In genomic region chr12:69330475-69331473, GRCh38 we compare ENCODE assay signal across 8 cellular contexts. TPM values are rescaled to one million over a fixed set of nuclear protein-coding genes. Genes with fewer than 3 reads are reported as not detected.
DNase-seq lines count a peak whose midpoint lies in the region; ATAC-seq, FAIRE-seq and TF ChIP-seq lines count a peak whose summit lies in the region.

No MANE protein-coding gene starts in this region.

- 1 to 2% methylated on average over 18 of the region's 18 CpGs for WGBS in pancreas, 2 donors
- WGBS in upper lobe of left lung, 2 donors = 5 to 10% methylated on average over 18 of the region's 18 CpGs

- DNase-seq in GM12865 (ENCODE audit: low read depth) = peak; percentile 66
- DNase-seq in NCI-H2227 (lab: John Stamatoyannopoulos, UW; ENCODE audit: unreplicated experiment) = peak; percentile 24
- DNase-seq in activated T-cell treated with anti-CD3 and anti-CD28 coated beads, Interleukin-2, amount 50 U/mL, for 1 hour = peak; percentile 65
- DNase-seq in fibroblast of villous mesenchyme (ENCODE audit: low read depth) = peak; percentile 7
- DNase-seq in pancreas = peak; percentile 62 to 77 (median 72)
- peak in 1 of 2 donors; percentile 69 for DNase-seq in upper lobe of left lung
- DNase-seq in H4 (ENCODE audit: low spot score) = no peak

- FAIRE-seq in pancreas (lab: Jason Lieb, UNC) = no peak

- CTCF ChIA-PET in HEK293 (lab: Yijun Ruan, JAX) = interaction anchor here (0.6 to 1.4 kb wide), 4 partner anchors 42 to 340 kb away, joined by 4 read pairs; no protein-coding TSS in a partner anchor

- peak overlapping the region; percentile 53 for H3K4me3 ChIP-seq in GM12865 (ENCODE audit: low read depth, low read length)
- peak overlapping the region; percentile 22 for H3K4me3 ChIP-seq in HEK293 (ENCODE audit: low read depth, low read length)
- H3K4me3 ChIP-seq in fibroblast of villous mesenchyme (ENCODE audit: low read depth, low read length) = peak overlapping the region; percentile 45
- H3K4me3 ChIP-seq in pancreas = peak overlapping the region; percentile 25 to 49 (median 36)
- H3K4me3 ChIP-seq in upper lobe of left lung = peak overlapping the region; percentile 1 to 55 (median 45)

- H3K4me1 ChIP-seq in HEK293 (ENCODE audit: control insufficient read depth, insufficient read depth, low read length) (no peaks in the 10 kb centered on the region; the same call in 1 of the 2 replicates), pancreas (peaks cover 12 to 21% (median 18%) of the 10 kb centered on the region in 3 donors), upper lobe of left lung (peaks cover 11 to 23% (median 13%) of the 10 kb centered on the region in 4 donors)

- ATAC-seq in pancreas (peak; percentile 72 to 83 (median 76)), upper lobe of left lung (ENCODE audit: low FRiP score in 2 of 2) (peak; percentile 68 to 69)

- no peaks in the 10 kb centered on the region for H3K27me3 ChIP-seq in pancreas
- no peaks in the 10 kb centered on the region for H3K27me3 ChIP-seq in upper lobe of left lung

- H3K36me3 ChIP-seq in HEK293 (ENCODE audit: control insufficient read depth in 2 of 2, insufficient read depth in 1 of 2, low read length in 2 of 2) = no peaks in the 10 kb centered on the region
- H3K36me3 ChIP-seq in pancreas = no peaks in the 10 kb centered on the region
- H3K36me3 ChIP-seq in upper lobe of left lung = no peaks in the 10 kb centered on the region

- POLR2A ChIA-PET in HEK293 (lab: Yijun Ruan, JAX) = no interaction called here

- no peak for TF ChIP-seq CTCF in GM12865 (IDR thresholded peaks at IDR 0.05; ENCODE audit: insufficient read depth, low read depth, low read length, missing control alignments)
- no peak for TF ChIP-seq CTCF in HEK293 (tag by site-specific recombination; IDR thresholded peaks at IDR 0.05)
- no peak for TF ChIP-seq CTCF in fibroblast of villous mesenchyme (IDR thresholded peaks at IDR 0.05; ENCODE audit: insufficient read depth, low read depth, low read length)
- TF ChIP-seq CTCF in pancreas (IDR thresholded peaks at IDR 0.05) = no peak
- no peak for TF ChIP-seq CTCF in upper lobe of left lung (IDR thresholded peaks at IDR 0.05)

- TF ChIP-seq EP300 in upper lobe of left lung (IDR thresholded peaks at IDR 0.05) = no peak

- intact Hi-C loops in pancreas (cut with DNase I) = no loop called here

- H3K9me3 ChIP-seq in HEK293 (ENCODE audit: control insufficient read depth, insufficient read depth, low read depth, low read length) (no peaks in the 10 kb centered on the region), pancreas (no peaks in the 10 kb centered on the region), upper lobe of left lung (no peaks in the 10 kb centered on the region)

- peak in 2 of 4 donors; percentile 40 to 58 for TF ChIP-seq POLR2A in upper lobe of left lung (IDR thresholded peaks at IDR 0.05)

- H3K27ac ChIP-seq in HEK293 (ENCODE audit: extremely low read depth, low read depth, low read length) = no peak overlapping the region
- peak overlapping the region; percentile 69 to 93 (median 82) for H3K27ac ChIP-seq in pancreas
- H3K27ac ChIP-seq in upper lobe of left lung = peak overlapping the region; percentile 69 to 87 (median 76)

TF ChIP-seq in HEK293, 187 proteins besides CTCF, POLR2A, EP300 and RAD21 (continues in another document):
- TF ChIP-seq ZSCAN18 (tag by site-specific recombination; IDR thresholded peaks at IDR 0.05) (no peak), YY1 (tag by site-specific recombination; IDR thresholded peaks at IDR 0.05) (no peak), TRIM28 (IDR thresholded peaks at IDR 0.05; ENCODE audit: borderline replicate concordance, low read length) (no peak), ZNF175 (tag by site-specific recombination; IDR thresholded peaks at IDR 0.05) (no peak), ZFP69B (tag by site-specific recombination; IDR thresholded peaks at IDR 0.05) (no peak), ZNF555 (tag by site-specific recombination; conservative IDR thresholded peaks at IDR 0.05) (no peak), ZNF394 (tag by site-specific recombination; IDR thresholded peaks at IDR 0.05; ENCODE audit: borderline replicate concordance) (no peak), ZSCAN30 (tag by site-specific recombination; IDR thresholded peaks at IDR 0.05) (0 out of 2 replicates have a peak, but pooled peaks have one; percentile 5), HOXC10 (CRISPR knock-in tag; IDR thresholded peaks at IDR 0.05) (no peak), KLF10 (tag by site-specific recombination; IDR thresholded peaks at IDR 0.05) (no peak), ZBTB11 (tag by site-specific recombination; conservative IDR thresholded peaks at IDR 0.05; ENCODE audit: low read depth) (no peak), ZNF362 (tag by site-specific recombination; IDR thresholded peaks at IDR 0.05) (no peak), ZNF600 (tag by site-specific recombination; IDR thresholded peaks at IDR 0.05) (peak; percentile 69), ZFP3 (tag by site-specific recombination; IDR thresholded peaks at IDR 0.05; ENCODE audit: low read depth) (no peak), ZNF335 (tag by site-specific recombination; conservative IDR thresholded peaks at IDR 0.05) (peak; percentile 57), ZBTB21 (tag by site-specific recombination; IDR thresholded peaks at IDR 0.05) (no peak), ZNF202 (tag by site-specific recombination; IDR thresholded peaks at IDR 0.05; ENCODE audit: borderline replicate concordance) (no peak), ATF2 (tag by site-specific recombination; IDR thresholded peaks at IDR 0.05; ENCODE audit: low read depth) (no peak)

RNA-seq across cellular contexts. Expression of gene LYZ, which starts 17.4 kb away (rescaled TPM):
- total RNA-seq in fibroblast of villous mesenchyme (not detected in 2 replicates), pancreas (100 to 1,000 TPM in 2 of 6 donors, 10 to 100 TPM in 4; 14.0 to 591 (median 39.3) TPM), upper lobe of left lung (1,000 to 10,000 TPM in 1 of 6 donors, 100 to 1,000 TPM in 4, 10 to 100 TPM in 1; 52.9 to 1,947 (median 459) TPM)
- polyA plus RNA-seq in pancreas = 10 to 100 TPM; 10.1 to 29.4 TPM
- 0.12 TPM in 1 of 2 replicates, not detected in the other for total RNA-seq in H4 (2014; rRNA removed; shearing (Covaris generic))

RNA-seq across cellular contexts. Expression of gene YEATS4, which starts 28.8 kb away (rescaled TPM):
- total RNA-seq in fibroblast of villous mesenchyme (10.8 and 13.9 TPM in 2 replicates), pancreas (10 to 100 TPM in 3 of 6 donors, 1 to 10 TPM in 3; 8.3 to 14.6 (median 10.6) TPM), upper lobe of left lung (10 to 100 TPM in 3 of 6 donors, 1 to 10 TPM in 2, under 1 TPM in 1; 1.00 to 12.8 (median 10.2) TPM)
- 10 to 100 TPM in 1 of 2 donors, 1 to 10 TPM in 1; 6.0 to 15.6 TPM for polyA plus RNA-seq in pancreas
- 33.1 and 57.2 TPM in 2 replicates for total RNA-seq in H4 (2014; rRNA removed; shearing (Covaris generic))

Comparison
In these comparisons a context has a peak if more than half of its experiments do, and no peak if none do; other contexts are left out.
1. RNA of gene LYZ, which starts 17.4 kb away (total RNA-seq): 52.9 to 1,947 TPM in upper lobe of left lung and 14.0 to 591 TPM in pancreas; not detected in fibroblast of villous mesenchyme and 0.12 TPM in H4; every median in the first group is over 10 times any median in the second.
2. Peak in every context shown above with its lines, with median percentiles within 50 percentile points of each other: H3K4me3 ChIP-seq.